In genomic region chr10:43192824-43193223, GRCh38 we compare ENCODE assay signal across 22 cellular contexts.
"Had no signal": no experiment of that assay in that cellular context is flagged by ENCODE, and none has a peak within 500 bp of the region (broad histone marks: within the 10 kb centered on the region; RNA-seq: fewer than 3 reads in every experiment).

No MANE protein-coding gene starts in this region.

- H3K9me3 ChIP-seq: body of pancreas, esophagus muscularis mucosa, lower lobe of right lung, ovary had no signal

- H3K27me3 ChIP-seq: body of pancreas, esophagus muscularis mucosa, neural progenitor cell, ovary had no signal

- ATAC-seq: activated CD8-positive, alpha-beta T cell treated with anti-CD3 and anti-CD28 coated beads for 36 hours; body of pancreas; lower lobe of right lung; sciatic nerve; stimulated activated naive CD8-positive, alpha-beta T cell treated with anti-CD3 and anti-CD28 coated beads, Interleukin-15, amount 100 ng/mL, for 72 hours; WTC11 had no signal

- H3K36me3 ChIP-seq: lower lobe of right lung, neural progenitor cell, ovary had no signal

- DNase-seq: activated CD4-positive, alpha-beta T cell treated with anti-CD3 and anti-CD28 coated beads for 4 hours; activated CD8-positive, alpha-beta memory T cell treated with anti-CD3 and anti-CD28 coated beads, Interleukin-2, amount 50 U/mL, for 48 hours; activated CD8-positive, alpha-beta T cell treated with anti-CD3 and anti-CD28 coated beads for 36 hours; activated gamma-delta T cell treated with Interleukin-2 at 50 U/mL for 16 hours; activated naive CD8-positive, alpha-beta T cell treated with anti-CD3 and anti-CD28 coated beads for 36 hours; amygdala; central memory CD4-positive, alpha-beta T cell; hypothalamus; kidney glomerular epithelial cell; naive B cell; ovary; stimulated activated CD4-positive, alpha-beta T cell treated with anti-CD3 and anti-CD28 coated beads, Interleukin-1b, Interleukin-23, amount 100 ng/mL, for 48 hours; stimulated activated naive CD8-positive, alpha-beta T cell treated with anti-CD3 and anti-CD28 coated beads, Interleukin-15, amount 100 ng/mL, for 72 hours had no signal

- H3K4me1 Mint-ChIP-seq: activated naive CD8-positive, alpha-beta T cell treated with anti-CD3 and anti-CD28 coated beads for 36 hours; mesothelial cell of epicardium; neural progenitor cell; stimulated activated naive CD8-positive, alpha-beta T cell treated with anti-CD3 and anti-CD28 coated beads, Interleukin-15, amount 100 ng/mL, for 72 hours had no signal

- H3K36me3 Mint-ChIP-seq: neural progenitor cell had no signal

- H3K27ac ChIP-seq: body of pancreas, coronary artery, esophagus muscularis mucosa, lower lobe of right lung, neural progenitor cell, ovary had no signal

- H3K4me3 ChIP-seq: body of pancreas, coronary artery, esophagus muscularis mucosa, lower lobe of right lung, neural progenitor cell, ovary had no signal

- H3K27ac Mint-ChIP-seq: activated CD8-positive, alpha-beta T cell treated with anti-CD3 and anti-CD28 coated beads for 36 hours; mesothelial cell of epicardium; type B pancreatic cell; WTC11 had no signal

- H3K4me3 Mint-ChIP-seq: activated CD8-positive, alpha-beta T cell treated with anti-CD3 and anti-CD28 coated beads for 36 hours; activated naive CD8-positive, alpha-beta T cell treated with anti-CD3 and anti-CD28 coated beads for 36 hours; mesothelial cell of epicardium; naive B cell; neural progenitor cell; stimulated activated naive CD8-positive, alpha-beta T cell treated with anti-CD3 and anti-CD28 coated beads, Interleukin-15, amount 100 ng/mL, for 72 hours; type B pancreatic cell; WTC11 had no signal

- H3K4me1 ChIP-seq: body of pancreas, esophagus muscularis mucosa, lower lobe of right lung, neural progenitor cell had no signal

- H3K27me3 Mint-ChIP-seq: activated CD8-positive, alpha-beta T cell treated with anti-CD3 and anti-CD28 coated beads for 36 hours; activated naive CD8-positive, alpha-beta T cell treated with anti-CD3 and anti-CD28 coated beads for 36 hours; naive B cell; stimulated activated naive CD8-positive, alpha-beta T cell treated with anti-CD3 and anti-CD28 coated beads, Interleukin-15, amount 100 ng/mL, for 72 hours; type B pancreatic cell had no signal
